Comparison of ENCODE assay signal across 16 cellular contexts in the genomic region with DNA sequence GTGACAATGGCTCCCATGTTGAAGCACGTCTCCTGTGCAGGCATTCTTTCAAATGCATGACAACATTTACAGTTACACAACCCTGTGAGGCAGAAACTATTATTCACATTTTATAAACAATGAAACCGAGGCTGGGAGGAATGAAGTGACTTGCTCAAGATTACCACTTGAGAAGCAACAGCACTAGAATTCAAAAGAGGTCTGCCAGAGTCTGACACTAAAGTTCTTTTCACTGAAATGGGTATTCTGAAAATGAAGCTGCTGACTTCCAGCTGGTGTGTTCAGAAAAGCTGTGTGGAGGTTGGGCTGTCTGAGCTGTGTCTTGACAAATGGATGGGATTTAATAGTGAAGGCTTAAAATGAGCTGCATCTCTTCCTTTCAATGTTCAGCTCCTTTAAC.
DNase-seq lines count a peak whose midpoint lies in the region; ATAC-seq and TF ChIP-seq lines count a peak whose summit lies in the region.
"Had no signal": no experiment of that assay in that cellular context is flagged by ENCODE, and none has a peak within 500 bp of the region (broad histone marks: within the 10 kb centered on the region; RNA-seq: fewer than 3 reads in every experiment).

No MANE protein-coding gene starts in this region.

- ATAC-seq in heart left ventricle (peak; percentile 16 to 62 (median 36)), GM21526 (IDR thresholded peaks at IDR 0.05; ENCODE audit: low FRiP score, unreplicated experiment) (no peak)
- ATAC-seq in naive thymus-derived CD8-positive, alpha-beta T cell = no peak
- ATAC-seq: left lobe of liver had no signal

- no peak overlapping the region for H3K4me3 Mint-ChIP-seq in naive thymus-derived CD8-positive, alpha-beta T cell
- H3K4me3 Mint-ChIP-seq: activated naive CD4-positive, alpha-beta T cell treated with anti-CD3 and anti-CD28 coated beads, Interleukin-2, amount 10 ng/mL, durations not matched to agents 7 days and 5 days had no signal

- H3K36me3 Mint-ChIP-seq in naive thymus-derived CD8-positive, alpha-beta T cell = no peaks in the 10 kb centered on the region
- H3K36me3 Mint-ChIP-seq: activated naive CD4-positive, alpha-beta T cell treated with anti-CD3 and anti-CD28 coated beads, Interleukin-2, amount 10 ng/mL, durations not matched to agents 7 days and 5 days had no signal

- peaks cover 0 to 4% (median 0%) of the 10 kb centered on the region in 12 donors for H3K9me3 ChIP-seq in heart left ventricle
- no peaks in the 10 kb centered on the region for H3K9me3 ChIP-seq in testis
- H3K9me3 ChIP-seq: spleen had no signal

- no peak overlapping the region for H3K4me3 ChIP-seq in heart left ventricle
- H3K4me3 ChIP-seq in testis = no peak overlapping the region
- H3K4me3 ChIP-seq: spleen had no signal

- DNase-seq in H4 (ENCODE audit: low spot score) = peak; percentile 39
- peak; percentile 54 for DNase-seq in astrocyte of the hippocampus (ENCODE audit: low read depth, low spot score)
- DNase-seq in heart left ventricle = no peak
- DNase-seq in stromal cell of bone marrow (ENCODE audit: low read depth) = peak; percentile 79
- no peak for DNase-seq in naive thymus-derived CD8-positive, alpha-beta T cell
- DNase-seq in KG1 (lab: John Stamatoyannopoulos, UW) = no peak
- no peak for DNase-seq in testis
- DNase-seq: activated naive CD4-positive, alpha-beta T cell treated with anti-CD3 and anti-CD28 coated beads, Interleukin-2, amount 10 ng/mL, durations not matched to agents 7 days and 5 days; cortex of kidney; KBM-7; NCI-H2029; NCI-H774; SIG-M5; spleen had no signal

- no peak for TF ChIP-seq POLR2A in heart left ventricle (IDR thresholded peaks at IDR 0.05)
- TF ChIP-seq POLR2A in testis (IDR thresholded peaks at IDR 0.05) = no peak

- POLR2A ChIA-PET in naive thymus-derived CD8-positive, alpha-beta T cell (lab: Charles Lee) = no interaction called here

- H3K36me3 ChIP-seq in heart left ventricle = peaks cover 0 to 5% (median 0%) of the 10 kb centered on the region in 9 donors
- H3K36me3 ChIP-seq in testis (ENCODE audit: low read depth, missing control alignments) = no peaks in the 10 kb centered on the region
- H3K36me3 ChIP-seq: spleen had no signal

- no peak overlapping the region for H3K27ac Mint-ChIP-seq in naive thymus-derived CD8-positive, alpha-beta T cell
- H3K27ac Mint-ChIP-seq: activated naive CD4-positive, alpha-beta T cell treated with anti-CD3 and anti-CD28 coated beads, Interleukin-2, amount 10 ng/mL, durations not matched to agents 7 days and 5 days had no signal

- H3K27me3 ChIP-seq in heart left ventricle = no peaks in the 10 kb centered on the region
- no peaks in the 10 kb centered on the region for H3K27me3 ChIP-seq in testis

- peaks cover 0 to 3% (median 0%) of the 10 kb centered on the region in 9 donors for H3K9me3 Mint-ChIP-seq in naive thymus-derived CD8-positive, alpha-beta T cell

- peaks cover 0 to 1% (median 0%) of the 10 kb centered on the region in 4 donors for H3K4me1 Mint-ChIP-seq in naive thymus-derived CD8-positive, alpha-beta T cell
- H3K4me1 Mint-ChIP-seq: activated naive CD4-positive, alpha-beta T cell treated with anti-CD3 and anti-CD28 coated beads, Interleukin-2, amount 10 ng/mL, durations not matched to agents 7 days and 5 days had no signal

- intact Hi-C loops in heart left ventricle (cut with DNase I) (no loop called here), testis (cut with DNase I; ENCODE audit: low total_unique reads) (no loop called here)

- TF ChIP-seq CTCF in heart left ventricle (IDR thresholded peaks at IDR 0.05) (no peak), testis (IDR thresholded peaks at IDR 0.05) (no peak)

- WGBS in heart left ventricle, 4 donors = 49 to 69% (median 60%) methylated on average over 2 of the region's 2 CpGs
- WGBS in testis, 2 donors = 80 to 92% methylated on average over 2 of the region's 2 CpGs

- H3K27ac ChIP-seq in heart left ventricle (peak overlapping the region in 5 of 12 donors; percentile 16 to 72 (median 49)), testis (no peak overlapping the region)
- H3K27ac ChIP-seq: spleen had no signal

- H3K4me1 ChIP-seq in heart left ventricle (peaks cover 0 to 38% (median 7%) of the 10 kb centered on the region in 12 donors), testis (peaks cover 3% of the 10 kb centered on the region)
- H3K4me1 ChIP-seq: spleen had no signal

- H3K27me3 Mint-ChIP-seq in naive thymus-derived CD8-positive, alpha-beta T cell = peaks cover 10 to 35% (median 29%) of the 10 kb centered on the region in 5 donors

Comparison
In these comparisons a context has a peak if more than half of its experiments do, and no peak if none do; other contexts are left out.
1. DNase-seq: peak in H4 (single experiment), astrocyte of the hippocampus (single experiment) and stromal cell of bone marrow (single experiment); none in heart left ventricle (0 of 5), naive thymus-derived CD8-positive, alpha-beta T cell (0 of 10), KG1 (single experiment) and testis (single experiment).
2. ATAC-seq: peak in heart left ventricle (4 of 4); none in naive thymus-derived CD8-positive, alpha-beta T cell (0 of 2) and GM21526 (single experiment).